ENCODE assay signal across 9 cellular contexts in genomic region chr3:154122912-154123559, GRCh38. TPM values are rescaled to one million over a fixed set of nuclear protein-coding genes. Genes with fewer than 3 reads are reported as not detected.
DNase-seq lines count a peak whose midpoint lies in the region; ATAC-seq and TF ChIP-seq lines count a peak whose summit lies in the region.
"Had no signal": no experiment of that assay in that cellular context is flagged by ENCODE, and none has a peak within 500 bp of the region (broad histone marks: within the 10 kb centered on the region; RNA-seq: fewer than 3 reads in every experiment).

No MANE protein-coding gene starts in this region.

- POLR2A ChIA-PET in RWPE1 (lab: Yijun Ruan, JAX; ENCODE audit: low non-redundant PET), result no interaction called here

- peaks cover 27% of the 10 kb centered on the region for H3K4me1 Mint-ChIP-seq in CD14-positive monocyte
- H3K4me1 Mint-ChIP-seq in natural killer cell treated with Interleukin-12 subunit alpha and Interleukin-12 subunit beta and Interleukin-15 and Interleukin-18, amount 100 ng/mL, for 72 hours (ENCODE audit: low read depth in 2 of 2), result peaks cover 7 to 12% of the 10 kb centered on the region in 2 donors

- peaks cover 5% of the 10 kb centered on the region in 2 donors for H3K36me3 Mint-ChIP-seq in CD14-positive monocyte
- H3K36me3 Mint-ChIP-seq in natural killer cell treated with Interleukin-12 subunit alpha and Interleukin-12 subunit beta and Interleukin-15 and Interleukin-18, amount 100 ng/mL, for 72 hours, result peaks cover 5% of the 10 kb centered on the region

- no peaks in the 10 kb centered on the region for H3K27me3 ChIP-seq in endocrine pancreas (ENCODE audit: control insufficient read depth, insufficient read depth, low read length)
- H3K27me3 ChIP-seq in adrenal gland, result no peaks in the 10 kb centered on the region

- no peak for ATAC-seq in natural killer cell treated with Interleukin-12 subunit alpha and Interleukin-12 subunit beta and Interleukin-15 and Interleukin-18, amount 100 ng/mL, for 72 hours
- ATAC-seq: HCT116 had no signal

- H3K27ac Mint-ChIP-seq in CD14-positive monocyte, result peak overlapping the region in 1 of 7 donors; percentile 58
- no peak overlapping the region for H3K27ac Mint-ChIP-seq in natural killer cell treated with Interleukin-12 subunit alpha and Interleukin-12 subunit beta and Interleukin-15 and Interleukin-18, amount 100 ng/mL, for 72 hours

- peaks cover 52 to 57% (median 56%) of the 10 kb centered on the region in 3 donors for H3K27me3 Mint-ChIP-seq in CD14-positive monocyte (ENCODE audit: low read depth in 3 of 3)
- peaks cover 41 to 56% of the 10 kb centered on the region in 2 donors for H3K27me3 Mint-ChIP-seq in natural killer cell treated with Interleukin-12 subunit alpha and Interleukin-12 subunit beta and Interleukin-15 and Interleukin-18, amount 100 ng/mL, for 72 hours

- CTCF ChIA-PET in RWPE1 (lab: Yijun Ruan, JAX), result interaction anchor here (0.6 to 0.8 kb wide), 2 partner anchors 131 to 549 kb away, joined by 4 read pairs; no protein-coding TSS in a partner anchor

- DNase-seq in CD14-positive monocyte (ENCODE audit: low spot score) (no peak), NCI-H146 treated with DMSO at 0.1 percent for 48 hours (lab: John Stamatoyannopoulos, UW; ENCODE audit: unreplicated experiment) (peak; percentile 14), NCI-H1436 (lab: John Stamatoyannopoulos, UW) (no peak), adrenal gland (no peak), RWPE1 (ENCODE audit: low spot score) (no peak), NCI-H2081 treated with DMSO at 0.1 percent for 48 hours (lab: John Stamatoyannopoulos, UW) (no peak)
- DNase-seq in natural killer cell treated with Interleukin-12 subunit alpha and Interleukin-12 subunit beta and Interleukin-15 and Interleukin-18, amount 100 ng/mL, for 72 hours (ENCODE audit: low spot score), result no peak

- no peak for TF ChIP-seq CTCF in CD14-positive monocyte (IDR thresholded peaks at IDR 0.05)
- TF ChIP-seq CTCF in adrenal gland (IDR thresholded peaks at IDR 0.05), result no peak
- TF ChIP-seq CTCF in RWPE1 (conservative IDR thresholded peaks at IDR 0.05; ENCODE audit: low read depth), result no peak

- H3K9ac ChIP-seq in endocrine pancreas (ENCODE audit: control insufficient read depth, insufficient read depth, low read length), result peak overlapping the region; percentile 30

- no peaks in the 10 kb centered on the region for H3K36me3 ChIP-seq in endocrine pancreas (ENCODE audit: control insufficient read depth, insufficient read depth, low read length)
- no peaks in the 10 kb centered on the region for H3K36me3 ChIP-seq in adrenal gland (replicated peaks in 1 of 2)

- peak overlapping the region in 2 of 5 donors; percentile 32 to 58 for H3K27ac ChIP-seq in adrenal gland
- H3K27ac ChIP-seq in RWPE1, result no peak overlapping the region

- peaks cover 0 to 19% (median 5%) of the 10 kb centered on the region in 7 donors for H3K9me3 Mint-ChIP-seq in CD14-positive monocyte
- H3K9me3 Mint-ChIP-seq in natural killer cell treated with Interleukin-12 subunit alpha and Interleukin-12 subunit beta and Interleukin-15 and Interleukin-18, amount 100 ng/mL, for 72 hours, result peaks cover 3% of the 10 kb centered on the region

- H3K9me3 ChIP-seq in endocrine pancreas (ENCODE audit: control insufficient read depth, low read length), result no peaks in the 10 kb centered on the region
- H3K9me3 ChIP-seq in adrenal gland (replicated peaks in 1 of 3), result no peaks in the 10 kb centered on the region

- WGBS in adrenal gland, 4 donors, result 29 to 33% (median 30%) methylated on average over 12 of the region's 12 CpGs

- no peak for TF ChIP-seq POLR2A in adrenal gland (IDR thresholded peaks at IDR 0.05)

- H3K4me1 ChIP-seq in endocrine pancreas (ENCODE audit: control insufficient read depth, insufficient read depth, low read length), result peaks cover 5% of the 10 kb centered on the region
- H3K4me1 ChIP-seq in adrenal gland (replicated peaks in 1 of 2), result no peaks in the 10 kb centered on the region

- peak overlapping the region; percentile 91 for H3K4me3 ChIP-seq in endocrine pancreas (ENCODE audit: control insufficient read depth, insufficient read depth, low read length)
- H3K4me3 ChIP-seq in adrenal gland, result peak overlapping the region in 2 of 4 donors; percentile 3 to 61

- intact Hi-C loops in CD14-positive monocyte (cut with micrococcal nuclease) (no loop called here), adrenal gland (cut with DNase I) (no loop called here)

- H3K4me3 Mint-ChIP-seq in CD14-positive monocyte, result peak overlapping the region; percentile 88 to 89
- H3K4me3 Mint-ChIP-seq in natural killer cell treated with Interleukin-12 subunit alpha and Interleukin-12 subunit beta and Interleukin-15 and Interleukin-18, amount 100 ng/mL, for 72 hours, result peak overlapping the region; percentile 9

RNA-seq across cellular contexts. Expression of gene ARHGEF26, which starts 1.8 kb away (rescaled TPM):
- polyA plus RNA-seq in CD14-positive monocyte (not detected), adrenal gland (1 to 10 TPM; 1.8 to 4.7 (median 3.6) TPM)
- total RNA-seq in natural killer cell treated with Interleukin-12 subunit alpha and Interleukin-12 subunit beta and Interleukin-15 and Interleukin-18, amount 100 ng/mL, for 72 hours, result under 1 TPM; 0.14 to 0.17 TPM
- 1 to 10 TPM; 1.4 to 9.9 (median 4.2) TPM for total RNA-seq in adrenal gland
